Comparison of ENCODE assay signal across 26 cellular contexts in the genomic region with DNA sequence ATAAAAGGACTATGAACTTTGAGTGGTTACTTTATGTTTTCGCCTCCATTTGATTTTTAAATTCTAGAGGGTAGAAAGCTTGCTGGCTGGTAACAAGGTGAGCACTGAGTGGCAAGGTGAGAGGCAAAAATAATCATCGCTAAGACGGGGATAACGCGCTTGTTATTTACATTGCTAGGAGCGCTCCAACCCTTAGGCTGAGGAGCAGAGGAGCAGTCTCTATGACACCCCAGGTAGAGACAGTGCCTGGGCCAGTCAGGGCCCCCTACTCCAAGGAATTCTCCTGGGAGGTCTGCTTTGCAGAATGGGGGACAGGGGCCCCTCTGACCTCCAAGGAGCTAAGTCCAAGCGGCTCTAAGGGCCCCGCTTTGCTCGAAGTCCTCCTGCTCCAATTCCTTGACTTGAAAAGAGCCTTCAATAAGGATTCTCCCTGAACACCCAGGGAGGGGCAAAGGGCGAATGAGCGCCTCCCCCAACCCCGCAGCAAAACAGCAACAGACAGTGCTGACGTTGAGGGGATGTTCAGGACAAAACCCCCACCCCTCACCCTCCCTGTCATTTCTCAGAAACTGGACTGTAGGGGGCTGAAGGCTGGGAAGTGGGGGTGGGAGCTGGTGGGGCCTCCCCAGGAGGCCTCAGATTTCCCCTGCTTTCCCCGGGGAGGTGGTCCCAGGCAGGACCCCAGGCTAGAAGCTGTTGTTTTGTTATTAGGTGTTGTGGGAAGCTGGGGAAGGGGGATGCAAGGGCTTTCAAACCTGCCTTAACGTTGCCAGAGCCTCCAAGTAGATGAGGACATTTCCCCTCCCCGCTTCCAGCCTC. TPM values are rescaled to one million over a fixed set of nuclear protein-coding genes. Genes with fewer than 3 reads are reported as not detected.
A peak's percentile ranks its signal among the peaks of the same experiment; 100 is the strongest.
DNase-seq lines count a peak whose midpoint lies in the region; ATAC-seq and TF ChIP-seq lines count a peak whose summit lies in the region.
"Had no signal": no experiment of that assay in that cellular context is flagged by ENCODE, and none has a peak within 500 bp of the region (broad histone marks: within the 10 kb centered on the region; RNA-seq: fewer than 3 reads in every experiment).

No MANE protein-coding gene starts in this region.

- H3K9me3 ChIP-seq in colonic mucosa (no peaks in the 10 kb centered on the region), left lung (no peaks in the 10 kb centered on the region), prostate gland (no peaks in the 10 kb centered on the region)
- H3K9me3 ChIP-seq: breast epithelium, gastrocnemius medialis, thoracic aorta had no signal

- H3K27me3 ChIP-seq in colonic mucosa (peaks cover 81% of the 10 kb centered on the region), left lung (peaks cover 85 to 100% of the 10 kb centered on the region in 2 donors), prostate gland (replicated peaks; ENCODE audit: insufficient read depth) (peaks cover 59% of the 10 kb centered on the region)

- peak overlapping the region; percentile 91 for H3K27ac ChIP-seq in colonic mucosa
- peak overlapping the region; percentile 70 to 72 for H3K27ac ChIP-seq in left lung
- peak overlapping the region; percentile 72 to 80 for H3K27ac ChIP-seq in prostate gland
- H3K27ac ChIP-seq: breast epithelium, gastrocnemius medialis, thoracic aorta had no signal

- DNase-seq in GM10266 (ENCODE audit: extremely low spot score), result peak; percentile 21
- DNase-seq in colonic mucosa, result no peak
- DNase-seq in left lung, result no peak
- DNase-seq in prostate gland (ENCODE audit: low spot score), result no peak
- no peak for DNase-seq in nephron progenitor cell
- DNase-seq in activated CD4-positive, alpha-beta memory T cell treated with anti-CD3 and anti-CD28 coated beads, Interleukin-2, amount 10 ng/mL, durations not matched to agents 7 days and 5 days, result no peak
- DNase-seq in NOMO-1 treated with dmso at 0.1 percent for 144 hours (lab: John Stamatoyannopoulos, UW; ENCODE audit: unreplicated experiment), result no peak
- DNase-seq: activated CD4-positive, alpha-beta T cell treated with anti-CD3 and anti-CD28 coated beads, Interleukin-2, amount 50 U/mL, for 48 hours; activated CD8-positive, alpha-beta memory T cell treated with anti-CD3 and anti-CD28 coated beads, Interleukin-2, amount 50 U/mL, for 48 hours; activated naive CD4-positive, alpha-beta T cell treated with anti-CD3 and anti-CD28 coated beads, Interleukin-2, amount 50 U/mL, for 16 hours; amniotic stem cell; DMS 273 treated with DMSO at 0.1 percent for 48 hours; gastrocnemius medialis; KBM-7; left ventricle myocardium superior; NCI-H2029; NCI-H526; stimulated activated CD4-positive, alpha-beta T cell treated with anti-CD3 and anti-CD28 coated beads, Interleukin-15, amount 100 ng/mL, for 24 hours; stimulated activated naive CD4-positive, alpha-beta T cell; T-helper 1 cell had no signal

- POLR2A ChIA-PET in activated CD4-positive, alpha-beta memory T cell treated with anti-CD3 and anti-CD28 coated beads, Interleukin-2, amount 10 ng/mL, durations not matched to agents 7 days and 5 days (lab: Charles Lee), result no interaction called here

- peaks cover 36% of the 10 kb centered on the region for H3K4me1 Mint-ChIP-seq in nephron progenitor cell
- peaks cover 1% of the 10 kb centered on the region for H3K4me1 Mint-ChIP-seq in activated CD4-positive, alpha-beta memory T cell treated with anti-CD3 and anti-CD28 coated beads, Interleukin-2, amount 10 ng/mL, durations not matched to agents 7 days and 5 days

- intact Hi-C loops in colonic mucosa (cut with DNase I), result no loop called here
- intact Hi-C loops in left lung (cut with DNase I), result no loop called here
- intact Hi-C loops in prostate gland (cut with DNase I), result loop anchor here (5.0 kb wide), 1 partner anchor 43 kb away; no protein-coding TSS in a partner anchor

- H3K9ac ChIP-seq in colonic mucosa (ENCODE audit: low read depth in 2 of 2, low read length in 2 of 2), result peak overlapping the region in 1 of 2 donors; percentile 8

- no peak overlapping the region for H3K4me3 Mint-ChIP-seq in nephron progenitor cell
- H3K4me3 Mint-ChIP-seq in activated CD4-positive, alpha-beta memory T cell treated with anti-CD3 and anti-CD28 coated beads, Interleukin-2, amount 10 ng/mL, durations not matched to agents 7 days and 5 days, result no peak overlapping the region
- H3K4me3 Mint-ChIP-seq: CD4-positive, alpha-beta memory T cell had no signal

- 16% methylated on average over 16 of the region's 16 CpGs for WGBS in prostate gland

- CTCF ChIA-PET in activated CD4-positive, alpha-beta memory T cell treated with anti-CD3 and anti-CD28 coated beads, Interleukin-2, amount 10 ng/mL, durations not matched to agents 7 days and 5 days (lab: Charles Lee), result no interaction called here

- peaks cover 100% of the 10 kb centered on the region for H3K27me3 Mint-ChIP-seq in nephron progenitor cell (ENCODE audit: low read depth, poor library complexity)
- H3K27me3 Mint-ChIP-seq in activated CD4-positive, alpha-beta memory T cell treated with anti-CD3 and anti-CD28 coated beads, Interleukin-2, amount 10 ng/mL, durations not matched to agents 7 days and 5 days, result peaks cover 88% of the 10 kb centered on the region

- no peak for TF ChIP-seq CTCF in GM10266 (IDR thresholded peaks at IDR 0.05; ENCODE audit: control insufficient read depth, insufficient read depth, low read depth, missing control alignments)
- TF ChIP-seq CTCF in colonic mucosa (IDR thresholded peaks at IDR 0.05), result no peak
- no peak for TF ChIP-seq CTCF in left lung (IDR thresholded peaks at IDR 0.05)
- TF ChIP-seq CTCF in prostate gland (IDR thresholded peaks at IDR 0.05), result no peak
- TF ChIP-seq CTCF in nephron progenitor cell (IDR thresholded peaks at IDR 0.05), result no peak

- H3K9me3 Mint-ChIP-seq in nephron progenitor cell, result no peaks in the 10 kb centered on the region
- no peaks in the 10 kb centered on the region for H3K9me3 Mint-ChIP-seq in activated CD4-positive, alpha-beta memory T cell treated with anti-CD3 and anti-CD28 coated beads, Interleukin-2, amount 10 ng/mL, durations not matched to agents 7 days and 5 days
- H3K9me3 Mint-ChIP-seq: CD4-positive, alpha-beta memory T cell had no signal

- H3K36me3 ChIP-seq in colonic mucosa (no peaks in the 10 kb centered on the region), left lung (no peaks in the 10 kb centered on the region), prostate gland (no peaks in the 10 kb centered on the region)
- H3K36me3 ChIP-seq: breast epithelium, gastrocnemius medialis, thoracic aorta had no signal

- H3K27ac Mint-ChIP-seq in nephron progenitor cell, result no peak overlapping the region
- no peak overlapping the region for H3K27ac Mint-ChIP-seq in activated CD4-positive, alpha-beta memory T cell treated with anti-CD3 and anti-CD28 coated beads, Interleukin-2, amount 10 ng/mL, durations not matched to agents 7 days and 5 days
- H3K27ac Mint-ChIP-seq: CD4-positive, alpha-beta memory T cell had no signal

- ATAC-seq in left lung (no peak), GM21381 (IDR thresholded peaks at IDR 0.05; ENCODE audit: unreplicated experiment) (no peak)
- ATAC-seq: activated CD4-positive, CD25-positive, alpha-beta regulatory T cell treated with anti-CD3 and anti-CD28 coated beads, Interleukin-2, amount 50 U/mL, for 24 hours; gastrocnemius medialis; left ventricle myocardium superior had no signal

- no peak overlapping the region for H3K4me3 ChIP-seq in colonic mucosa
- no peak overlapping the region for H3K4me3 ChIP-seq in left lung
- no peak overlapping the region for H3K4me3 ChIP-seq in prostate gland
- H3K4me3 ChIP-seq: breast epithelium, gastrocnemius medialis, thoracic aorta had no signal

- H3K4me1 ChIP-seq in colonic mucosa (no peaks in the 10 kb centered on the region), left lung (peaks cover 0 to 3% of the 10 kb centered on the region in 2 donors), prostate gland (replicated peaks) (no peaks in the 10 kb centered on the region)
- H3K4me1 ChIP-seq: breast epithelium had no signal

- H3K36me3 Mint-ChIP-seq in nephron progenitor cell (ENCODE audit: low read depth), result no peaks in the 10 kb centered on the region
- H3K36me3 Mint-ChIP-seq in activated CD4-positive, alpha-beta memory T cell treated with anti-CD3 and anti-CD28 coated beads, Interleukin-2, amount 10 ng/mL, durations not matched to agents 7 days and 5 days (ENCODE audit: low read depth), result no peaks in the 10 kb centered on the region
- H3K36me3 Mint-ChIP-seq: CD4-positive, alpha-beta memory T cell had no signal

- no peak for TF ChIP-seq POLR2A in prostate gland (IDR thresholded peaks at IDR 0.05)

RNA-seq across cellular contexts. Expression of gene FOXF1, which starts 10.2 kb away (rescaled TPM):
- total RNA-seq in colonic mucosa, result 10 to 100 TPM in 1 of 2 donors, 1 to 10 TPM in 1; 6.3 to 12.1 TPM
- 10 to 100 TPM; 21.7 to 30.3 TPM for total RNA-seq in left lung
- 1 to 10 TPM; 5.3 to 6.9 TPM for total RNA-seq in prostate gland
- total RNA-seq in activated CD4-positive, alpha-beta memory T cell treated with anti-CD3 and anti-CD28 coated beads, Interleukin-2, amount 10 ng/mL, durations not matched to agents 7 days and 5 days, result not detected
- total RNA-seq: CD4-positive, alpha-beta memory T cell; MCF 10A had no signal

RNA-seq across cellular contexts. Expression of gene MTHFSD, which starts 54.9 kb away (rescaled TPM):
- total RNA-seq in colonic mucosa, result 10 to 100 TPM; 15.4 to 23.7 TPM
- 10 to 100 TPM; 19.7 to 20.2 TPM for total RNA-seq in left lung
- 10 to 100 TPM; 23.7 to 43.8 TPM for total RNA-seq in prostate gland
- total RNA-seq in activated CD4-positive, alpha-beta memory T cell treated with anti-CD3 and anti-CD28 coated beads, Interleukin-2, amount 10 ng/mL, durations not matched to agents 7 days and 5 days, result 10 to 100 TPM; 22.2 TPM

Comparison
In these comparisons a context has a peak if more than half of its experiments do, and no peak if none do; other contexts are left out.
1. RNA of gene FOXF1, which starts 10.2 kb away (total RNA-seq): 21.7 to 30.3 TPM in left lung, 6.3 to 12.1 TPM in colonic mucosa and 5.3 to 6.9 TPM in prostate gland; not detected in activated CD4-positive, alpha-beta memory T cell treated with anti-CD3 and anti-CD28 coated beads, Interleukin-2, amount 10 ng/mL, durations not matched to agents 7 days and 5 days; every median in the first group is over 4 times any median in the second.
2. Peak in every context shown above with its lines, with median percentiles within 50 percentile points of each other: H3K27ac ChIP-seq.